Comparison of ENCODE assay signal across 8 cellular contexts in the genomic region with DNA sequence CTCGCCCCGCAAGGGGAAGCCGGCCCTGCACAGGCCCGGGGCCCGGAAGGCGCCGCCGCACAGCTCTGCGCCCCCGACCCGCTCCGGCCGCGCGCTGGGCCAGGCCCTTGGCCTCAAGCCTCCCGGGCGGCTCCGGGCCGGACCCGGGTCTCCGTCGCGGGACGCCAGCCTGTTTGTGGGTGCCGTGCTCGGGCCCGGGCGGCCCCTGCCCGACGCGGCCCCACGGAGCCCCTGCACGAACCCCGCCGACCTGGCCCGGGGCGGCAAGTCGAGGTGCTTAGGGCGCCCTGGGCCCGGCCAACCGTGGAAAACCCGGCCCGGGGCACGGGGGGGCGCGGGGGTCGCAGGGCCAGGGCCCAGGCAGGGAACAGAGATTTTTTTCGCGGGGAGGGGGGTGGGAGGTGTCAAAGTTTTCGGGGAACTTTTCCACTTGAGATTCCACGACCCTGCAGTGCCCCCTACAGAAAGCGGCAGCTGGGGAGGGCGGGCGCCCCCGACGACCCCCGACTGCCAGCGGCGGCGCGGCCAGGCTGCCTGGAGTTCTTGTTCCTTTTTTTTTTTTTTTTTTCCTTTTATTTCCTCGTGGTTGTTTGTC. TPM values are rescaled to one million over a fixed set of nuclear protein-coding genes. Genes with fewer than 3 reads are reported as not detected.
DNase-seq lines count a peak whose midpoint lies in the region; ATAC-seq and TF ChIP-seq lines count a peak whose summit lies in the region.

No MANE protein-coding gene starts in this region.

- no peaks in the 10 kb centered on the region for H3K27me3 ChIP-seq in Peyer's patch

- DNase-seq in AG10803 (ENCODE audit: low read depth) = no peak
- peak; percentile 42 to 70 (median 56) for DNase-seq in Peyer's patch
- DNase-seq in astrocyte of the cerebellum (ENCODE audit: low read depth) = no peak
- peak; percentile 74 for DNase-seq in iPS-NIHi11 (ENCODE audit: low spot score)
- DNase-seq in stimulated activated CD4-positive, alpha-beta T cell treated with anti-CD3 and anti-CD28 coated beads, Interleukin-4, amount 100 ng/mL, for 24 hours = peak; percentile 43
- DNase-seq in NOMO-1 treated with DMSO at 0.1 percent for 48 hours (lab: John Stamatoyannopoulos, UW; ENCODE audit: unreplicated experiment) = no peak
- no peak for DNase-seq in COR-L47 (lab: John Stamatoyannopoulos, UW)

- H3K4me1 ChIP-seq in Peyer's patch = peaks cover 3 to 31% (median 5%) of the 10 kb centered on the region in 4 donors

- no peaks in the 10 kb centered on the region for H3K9me3 ChIP-seq in Peyer's patch

- in situ Hi-C loops in astrocyte of the cerebellum (cut with HindIII; ENCODE audit: low sequenced_read_pairs) = loop anchor here (5.0 kb wide), 1 partner anchor 418 kb away; no protein-coding TSS in a partner anchor

- peak; percentile 31 for ATAC-seq in GM21526 (IDR thresholded peaks at IDR 0.05; ENCODE audit: low FRiP score, unreplicated experiment)

- peak overlapping the region; percentile 99 for H3K4me3 ChIP-seq in AG10803 (ENCODE audit: low read length)
- peak overlapping the region; percentile 62 to 91 (median 84) for H3K4me3 ChIP-seq in Peyer's patch
- H3K4me3 ChIP-seq in astrocyte of the cerebellum (ENCODE audit: low read depth, low read length) = peak overlapping the region; percentile 81

- TF ChIP-seq CTCF in AG10803 (conservative IDR thresholded peaks at IDR 0.05; ENCODE audit: low read length) (no peak), Peyer's patch (IDR thresholded peaks at IDR 0.05) (peak in 1 of 6 experiments; percentile 5), astrocyte of the cerebellum (IDR thresholded peaks at IDR 0.05; ENCODE audit: low read depth, low read length, missing control alignments) (no peak)

- H3K27ac ChIP-seq in Peyer's patch = peak overlapping the region; percentile 84 to 99 (median 94)

- no peaks in the 10 kb centered on the region for H3K36me3 ChIP-seq in Peyer's patch

- TF ChIP-seq POLR2A in Peyer's patch (IDR thresholded peaks at IDR 0.05) = no peak

RNA-seq across cellular contexts. Expression of a gene that starts 0.8 kb away (rescaled TPM):
- 100 to 1,000 TPM in 1 of 4 donors, 10 to 100 TPM in 3; 58.0 to 262 (median 84.0) TPM for total RNA-seq in Peyer's patch

RNA-seq across cellular contexts. Expression of a gene that starts 42.3 kb away (rescaled TPM):
- total RNA-seq in Peyer's patch = 10 to 100 TPM; 36.3 to 80.4 (median 63.0) TPM

Comparison
In these comparisons a context has a peak if more than half of its experiments do, and no peak if none do; other contexts are left out.
1. DNase-seq: peak in Peyer's patch (3 of 3), iPS-NIHi11 (single experiment) and stimulated activated CD4-positive, alpha-beta T cell treated with anti-CD3 and anti-CD28 coated beads, Interleukin-4, amount 100 ng/mL, for 24 hours (single experiment); none in AG10803 (single experiment), astrocyte of the cerebellum (single experiment), NOMO-1 treated with DMSO at 0.1 percent for 48 hours (single experiment) and COR-L47 (single experiment).
2. Peak in every context shown above with its lines, with median percentiles within 50 percentile points of each other: H3K4me3 ChIP-seq.